ENCODE assay signal across 32 cellular contexts in the genomic region with DNA sequence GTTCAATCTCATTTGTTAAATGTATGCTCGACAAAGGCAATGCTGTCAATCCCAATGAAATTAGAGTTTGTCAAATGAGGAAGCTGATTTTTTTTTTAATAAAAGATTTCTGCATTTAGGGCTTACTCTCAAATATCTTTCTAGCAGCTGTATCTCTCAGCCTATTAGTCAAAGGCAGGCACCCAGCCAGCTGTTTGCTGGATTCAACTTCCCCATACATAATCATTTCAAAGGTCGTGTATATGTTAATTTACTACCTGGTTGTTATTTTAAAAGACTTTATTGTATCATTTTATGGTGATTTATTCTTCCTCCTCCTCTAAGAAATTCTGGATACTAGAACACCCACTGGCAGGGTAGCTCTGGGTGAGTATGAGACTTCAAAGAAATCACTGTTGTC. TPM values are rescaled to one million over a fixed set of nuclear protein-coding genes. Genes with fewer than 3 reads are reported as not detected.
"Had no signal": no experiment of that assay in that cellular context is flagged by ENCODE, and none has a peak within 500 bp of the region (broad histone marks: within the 10 kb centered on the region; RNA-seq: fewer than 3 reads in every experiment).

No MANE protein-coding gene starts in this region.

- H3K27me3 ChIP-seq: ascending aorta, cardiac muscle cell, esophagus muscularis mucosa, foreskin keratinocyte, gastroesophageal sphincter had no signal

- H3K4me3 Mint-ChIP-seq: activated CD4-positive, alpha-beta memory T cell treated with anti-CD3 and anti-CD28 coated beads, Interleukin-2, amount 10 ng/mL, durations not matched to agents 7 days and 5 days; activated CD4-positive, alpha-beta T cell treated with anti-CD3 and anti-CD28 coated beads, Interleukin-2, amount 10 ng/mL, durations not matched to agents 7 days and 5 days; activated naive CD4-positive, alpha-beta T cell treated with anti-CD3 and anti-CD28 coated beads, Interleukin-2, amount 10 ng/mL, durations not matched to agents 7 days and 5 days; activated naive CD8-positive, alpha-beta T cell treated with anti-CD3 and anti-CD28 coated beads, Interleukin-2, amount 10 ng/mL, durations not matched to agents 7 days and 5 days; activated T-cell treated with anti-CD3 and anti-CD28 coated beads, Interleukin-2, amount 50 U/mL, for 24 hours; activated T-cell treated with anti-CD3 and anti-CD28 coated beads, Interleukin-2, amount 50 U/mL, for 72 hours; brain; effector memory CD8-positive, alpha-beta T cell had no signal

- H3K4me3 ChIP-seq: ascending aorta, breast epithelium, cardiac muscle cell, esophagus muscularis mucosa, gastroesophageal sphincter, heart right ventricle had no signal

- H3K27me3 Mint-ChIP-seq: activated naive CD4-positive, alpha-beta T cell treated with anti-CD3 and anti-CD28 coated beads, Interleukin-2, amount 10 ng/mL, durations not matched to agents 7 days and 5 days; activated naive CD8-positive, alpha-beta T cell treated with anti-CD3 and anti-CD28 coated beads, Interleukin-2, amount 10 ng/mL, durations not matched to agents 7 days and 5 days had no signal

- H3K27ac Mint-ChIP-seq: activated CD4-positive, alpha-beta memory T cell treated with anti-CD3 and anti-CD28 coated beads, Interleukin-2, amount 10 ng/mL, durations not matched to agents 7 days and 5 days; activated CD4-positive, alpha-beta T cell treated with anti-CD3 and anti-CD28 coated beads, Interleukin-2, amount 10 ng/mL, durations not matched to agents 7 days and 5 days; activated naive CD4-positive, alpha-beta T cell treated with anti-CD3 and anti-CD28 coated beads, Interleukin-2, amount 10 ng/mL, durations not matched to agents 7 days and 5 days; activated naive CD8-positive, alpha-beta T cell treated with anti-CD3 and anti-CD28 coated beads, Interleukin-2, amount 10 ng/mL, durations not matched to agents 7 days and 5 days; activated T-cell treated with anti-CD3 and anti-CD28 coated beads, Interleukin-2, amount 50 U/mL, for 24 hours; activated T-cell treated with anti-CD3 and anti-CD28 coated beads, Interleukin-2, amount 50 U/mL, for 72 hours; effector memory CD8-positive, alpha-beta T cell had no signal

- H3K9me3 ChIP-seq: ascending aorta, breast epithelium, esophagus muscularis mucosa, gastroesophageal sphincter, heart right ventricle had no signal

- H3K36me3 ChIP-seq: ascending aorta, breast epithelium, cardiac muscle cell, esophagus muscularis mucosa, gastroesophageal sphincter, heart right ventricle had no signal

- DNase-seq: activated CD4-positive, alpha-beta memory T cell treated with anti-CD3 and anti-CD28 coated beads, Interleukin-2, amount 10 ng/mL, durations not matched to agents 7 days and 5 days; activated CD4-positive, alpha-beta T cell treated with anti-CD3 and anti-CD28 coated beads for 4 hours; activated CD4-positive, alpha-beta T cell treated with anti-CD3 and anti-CD28 coated beads, Interleukin-2, amount 10 ng/mL, durations not matched to agents 7 days and 5 days; activated CD4-positive, alpha-beta T cell treated with anti-CD3 and anti-CD28 coated beads, Interleukin-2, amount 50 U/mL, for 4 hours; activated CD4-positive, CD25-positive, alpha-beta regulatory T cell; activated CD4-positive, CD25-positive, alpha-beta regulatory T cell treated with anti-CD3 and anti-CD28 coated beads, Interleukin-2, amount 50 U/mL, for 72 hours; activated CD8-positive, alpha-beta memory T cell treated with anti-CD3 and anti-CD28 coated beads, Interleukin-2, amount 50 U/mL, for 48 hours; activated gamma-delta T cell; activated naive CD4-positive, alpha-beta T cell; activated naive CD4-positive, alpha-beta T cell treated with anti-CD3 and anti-CD28 coated beads, Interleukin-2, amount 10 ng/mL, durations not matched to agents 7 days and 5 days; activated naive CD8-positive, alpha-beta T cell treated with anti-CD3 and anti-CD28 coated beads, Interleukin-2, amount 10 ng/mL, durations not matched to agents 7 days and 5 days; activated T-cell treated with anti-CD3 and anti-CD28 coated beads for 4 hours; activated T-cell treated with anti-CD3 and anti-CD28 coated beads, Interleukin-2, amount 50 U/mL, for 24 hours; activated T-cell treated with anti-CD3 and anti-CD28 coated beads, Interleukin-2, amount 50 U/mL, for 72 hours; central memory CD4-positive, alpha-beta T cell; cerebellar nuclear complex; cortex of kidney; dermis blood vessel endothelial cell; effector CD4-positive, alpha-beta T cell; effector memory CD8-positive, alpha-beta T cell; erythroblast; foreskin keratinocyte; heart right ventricle; T-helper 1 cell; T-helper 2 cell had no signal

- H3K27ac ChIP-seq: ascending aorta, breast epithelium, cardiac muscle cell, esophagus muscularis mucosa, foreskin keratinocyte, gastroesophageal sphincter, heart right ventricle had no signal

- H3K4me1 ChIP-seq: ascending aorta, breast epithelium, foreskin keratinocyte had no signal

- H3K36me3 Mint-ChIP-seq: activated naive CD4-positive, alpha-beta T cell treated with anti-CD3 and anti-CD28 coated beads, Interleukin-2, amount 10 ng/mL, durations not matched to agents 7 days and 5 days; activated naive CD4-positive, alpha-beta T cell treated with anti-CD3 and anti-CD28 coated beads, Interleukin-2, amount 50 U/mL, for 72 hours; activated naive CD8-positive, alpha-beta T cell treated with anti-CD3 and anti-CD28 coated beads, Interleukin-2, amount 10 ng/mL, durations not matched to agents 7 days and 5 days; brain had no signal

- H3K9me3 Mint-ChIP-seq: activated CD4-positive, alpha-beta memory T cell treated with anti-CD3 and anti-CD28 coated beads, Interleukin-2, amount 10 ng/mL, durations not matched to agents 7 days and 5 days; activated CD4-positive, alpha-beta T cell treated with anti-CD3 and anti-CD28 coated beads, Interleukin-2, amount 10 ng/mL, durations not matched to agents 7 days and 5 days; activated naive CD4-positive, alpha-beta T cell treated with anti-CD3 and anti-CD28 coated beads, Interleukin-2, amount 10 ng/mL, durations not matched to agents 7 days and 5 days; activated naive CD4-positive, alpha-beta T cell treated with anti-CD3 and anti-CD28 coated beads, Interleukin-2, amount 50 U/mL, for 72 hours; activated naive CD8-positive, alpha-beta T cell treated with anti-CD3 and anti-CD28 coated beads, Interleukin-2, amount 10 ng/mL, durations not matched to agents 7 days and 5 days; activated T-cell treated with anti-CD3 and anti-CD28 coated beads, Interleukin-2, amount 50 U/mL, for 24 hours; activated T-cell treated with anti-CD3 and anti-CD28 coated beads, Interleukin-2, amount 50 U/mL, for 72 hours; brain; effector memory CD8-positive, alpha-beta T cell had no signal

- H3K4me1 Mint-ChIP-seq: activated CD4-positive, alpha-beta memory T cell treated with anti-CD3 and anti-CD28 coated beads, Interleukin-2, amount 10 ng/mL, durations not matched to agents 7 days and 5 days; activated CD4-positive, alpha-beta T cell treated with anti-CD3 and anti-CD28 coated beads, Interleukin-2, amount 10 ng/mL, durations not matched to agents 7 days and 5 days; activated naive CD4-positive, alpha-beta T cell treated with anti-CD3 and anti-CD28 coated beads, Interleukin-2, amount 10 ng/mL, durations not matched to agents 7 days and 5 days; activated naive CD8-positive, alpha-beta T cell treated with anti-CD3 and anti-CD28 coated beads, Interleukin-2, amount 10 ng/mL, durations not matched to agents 7 days and 5 days had no signal

- ATAC-seq: activated naive CD4-positive, alpha-beta T cell treated with anti-CD3 and anti-CD28 coated beads, Interleukin-2, amount 50 U/mL, for 72 hours; activated T-cell treated with anti-CD3 and anti-CD28 coated beads, Interleukin-2, amount 50 U/mL, for 72 hours; effector memory CD8-positive, alpha-beta T cell; foreskin keratinocyte; gastroesophageal sphincter; heart right ventricle had no signal

RNA-seq across cellular contexts. Expression of gene RAI2, which starts 27.1 kb away (rescaled TPM):
- total RNA-seq: activated CD4-positive, alpha-beta memory T cell treated with anti-CD3 and anti-CD28 coated beads, Interleukin-2, amount 10 ng/mL, durations not matched to agents 7 days and 5 days; activated naive CD8-positive, alpha-beta T cell treated with anti-CD3 and anti-CD28 coated beads, Interleukin-2, amount 10 ng/mL, durations not matched to agents 7 days and 5 days; foreskin keratinocyte had no signal
- polyA plus RNA-seq: foreskin keratinocyte had no signal
